Comparison of ENCODE assay signal across 8 cellular contexts in the genomic region with DNA sequence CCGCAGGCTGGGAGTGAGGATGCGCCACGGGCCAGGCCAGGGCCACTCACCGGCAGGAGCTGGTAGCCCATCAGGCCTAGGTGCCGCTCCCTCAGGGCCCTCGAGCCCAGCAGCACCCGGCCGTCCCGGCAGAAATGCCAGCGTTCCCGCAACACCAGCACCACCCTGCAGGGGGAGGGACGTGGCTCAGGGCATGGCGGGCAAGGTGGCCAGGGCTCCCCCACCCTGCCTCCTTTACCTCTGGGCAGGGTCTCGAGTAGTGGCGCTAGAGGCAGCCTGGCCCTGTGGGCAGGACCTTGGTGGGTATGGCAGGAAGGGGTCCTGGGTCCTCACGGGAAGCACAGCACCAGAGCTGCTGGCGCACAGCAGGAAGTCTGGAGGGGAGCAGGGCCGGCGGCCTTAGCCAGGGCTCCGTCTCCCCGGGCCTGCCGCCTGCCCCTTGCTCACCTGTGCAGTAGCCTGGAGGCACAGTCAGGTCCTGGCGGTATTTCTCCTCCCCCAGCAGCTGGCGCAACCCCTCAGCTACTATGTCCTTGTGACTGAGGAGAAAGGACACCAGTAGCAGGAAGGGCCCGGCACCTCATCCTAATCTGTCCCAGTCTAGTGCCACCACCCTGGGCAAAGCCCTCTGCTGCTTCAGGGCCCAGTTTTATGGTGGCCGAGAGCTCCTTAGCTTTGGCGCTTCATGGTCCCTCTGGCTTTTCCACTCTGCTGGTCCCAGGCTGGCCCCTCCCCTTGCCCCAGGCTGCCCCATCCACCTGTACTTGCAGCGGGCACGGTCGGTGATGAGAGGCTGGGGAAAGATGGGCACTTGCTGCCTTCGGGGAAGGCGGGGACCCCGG. TPM values are rescaled to one million over a fixed set of nuclear protein-coding genes. Genes with fewer than 3 reads are reported as not detected.
DNase-seq lines count a peak whose midpoint lies in the region; ATAC-seq and TF ChIP-seq lines count a peak whose summit lies in the region.

No MANE protein-coding gene starts in this region.

- H4K91ac ChIP-seq in IMR-90 (ENCODE audit: insufficient read depth, low read depth, low read length): no peak overlapping the region
- H4K91ac ChIP-seq in neuronal stem cell (ENCODE audit: low read depth, low read length, poor library complexity): no peak overlapping the region

- 100% methylated on average over 3 of the region's 33 CpGs; no CpG with 5 or more reads in 1 of the 2 experiments for WGBS in IMR-90 (ENCODE audit: extremely low coverage in 2 of 2, insufficient read length in 1 of 2), 2 experiments
- no CpG with 5 or more reads among the region's 33 CpGs for WGBS in neuronal stem cell (ENCODE audit: extremely low coverage in 2 of 2, insufficient read length in 2 of 2, insufficient replicate concordance in 1 of 2), 2 donors

- H3K4ac ChIP-seq in IMR-90 (ENCODE audit: low read depth, low read length) (no peak overlapping the region), neuronal stem cell (ENCODE audit: low read length) (no peak overlapping the region)

- H3K36me3 ChIP-seq in IMR-90 (ENCODE audit: control insufficient read depth, insufficient read depth, low read length) (peaks cover 51% of the 10 kb centered on the region), neuronal stem cell (replicated peaks in 1 of 2; ENCODE audit: control insufficient read depth in 2 of 2, insufficient read depth in 2 of 2, low read length in 2 of 2) (peaks cover 26 to 79% of the 10 kb centered on the region in 2 donors)

- H3K4me3 ChIP-seq in IMR-90 (ENCODE audit: insufficient read depth, low read depth, low read length): no peak overlapping the region
- peak overlapping the region in 1 of 2 donors; percentile 54 for H3K4me3 ChIP-seq in neuronal stem cell (ENCODE audit: low read length in 2 of 2)

- H3K4me2 ChIP-seq in IMR-90 (ENCODE audit: low read depth, low read length) (no peak overlapping the region), neuronal stem cell (ENCODE audit: insufficient read depth, low read length, poor library complexity, severe bottlenecking) (no peak overlapping the region)

- no peak overlapping the region for H2BK5ac ChIP-seq in IMR-90 (ENCODE audit: low read depth, low read length, poor library complexity, severe bottlenecking)
- peak overlapping the region; percentile 66 for H2BK5ac ChIP-seq in neuronal stem cell (ENCODE audit: low read length)

- 0 out of 2 replicates have a peak, but pooled peaks have one; percentile 21 for TF ChIP-seq RAD21 in IMR-90 (IDR thresholded peaks at IDR 0.05; ENCODE audit: low read length)

- H3K14ac ChIP-seq in IMR-90 (replicated peaks; ENCODE audit: low read depth, low read length) (no peak overlapping the region), neuronal stem cell (ENCODE audit: low read length) (no peak overlapping the region)

- no peaks in the 10 kb centered on the region for H3K27me3 ChIP-seq in IMR-90 (ENCODE audit: control insufficient read depth, insufficient read depth, low read length)
- no peaks in the 10 kb centered on the region for H3K27me3 ChIP-seq in neuronal stem cell (ENCODE audit: control insufficient read depth in 3 of 3, insufficient read depth in 3 of 3, low read depth in 1 of 3, low read length in 3 of 3)

- dilution Hi-C loops in IMR-90 (cut with HindIII; ENCODE audit: low sequenced_read_pairs, unreplicated experiment): no loop called here

- no peak overlapping the region for H3K56ac ChIP-seq in IMR-90 (ENCODE audit: extremely low read depth, insufficient read depth, low read length)

- TF ChIP-seq CTCF in IMR-90 (conservative IDR thresholded peaks at IDR 0.05; ENCODE audit: low read depth, low read length): peak; percentile 31; the same call in 1 of the 2 replicates

- ATAC-seq in IMR-90 (ENCODE audit: low read depth) (no peak), GM21576 (IDR thresholded peaks at IDR 0.05; ENCODE audit: unreplicated experiment) (no peak), GM18519 (IDR thresholded peaks at IDR 0.05; ENCODE audit: low FRiP score, unreplicated experiment) (no peak), HG03039 (IDR thresholded peaks at IDR 0.05; ENCODE audit: unreplicated experiment) (no peak)

- no peak overlapping the region; a peak in 1 of 4 replicates for H4K8ac ChIP-seq in IMR-90 (ENCODE audit: low read depth in 2 of 2, low read length in 2 of 2)
- H4K8ac ChIP-seq in neuronal stem cell (ENCODE audit: low read depth, low read length): peak overlapping the region; percentile 65

- TSS peak; percentile 62 for BruUV-seq in IMR-90 (replicated peaks; lab: Mats Ljungman, UMichigan)

- in situ Hi-C loops in IMR-90 (cut with MboI; ENCODE audit: low sequenced_read_pairs): no loop called here

- H2AK9ac ChIP-seq in IMR-90 (replicated peaks; ENCODE audit: low read depth, low read length, poor library complexity): peak overlapping the region; percentile 56

- H2AFZ ChIP-seq in IMR-90 (replicated peaks; ENCODE audit: low read length, poor library complexity): peak overlapping the region; percentile 8
- no peak overlapping the region for H2AFZ ChIP-seq in neuronal stem cell (ENCODE audit: low read length)

- peak overlapping the region; percentile 2 for H2BK12ac ChIP-seq in neuronal stem cell (ENCODE audit: low read length)

- CTCF ChIA-PET in IMR-90 (lab: Yijun Ruan, JAX): no interaction called here

- no peak overlapping the region for H3K9ac ChIP-seq in IMR-90 (ENCODE audit: low read depth, low read length)
- H3K9ac ChIP-seq in neuronal stem cell (ENCODE audit: low read depth, low read length, poor library complexity): peak overlapping the region; percentile 60

- H3K9me1 ChIP-seq in IMR-90 (ENCODE audit: insufficient read depth, low read length): no peaks in the 10 kb centered on the region

- H2BK120ac ChIP-seq in IMR-90 (ENCODE audit: low read depth, low read length): no peak overlapping the region
- H2BK120ac ChIP-seq in neuronal stem cell (ENCODE audit: low read depth, low read length): no peak overlapping the region

- no peak overlapping the region for H4K5ac ChIP-seq in IMR-90 (ENCODE audit: low read depth, low read length)

- H3K79me1 ChIP-seq in IMR-90 (ENCODE audit: low read depth in 1 of 2, low read length in 2 of 2): peaks cover 13 to 64% of the 10 kb centered on the region in 2 experiments; a peak in 3 of 4 replicates
- peaks cover 15% of the 10 kb centered on the region for H3K79me1 ChIP-seq in neuronal stem cell (ENCODE audit: low read depth, low read length)

- H3K23ac ChIP-seq in IMR-90 (ENCODE audit: low read depth, low read length) (no peak overlapping the region), neuronal stem cell (ENCODE audit: low read depth, low read length, poor library complexity) (peak overlapping the region; percentile 95)

- no peak; the same call in 1 of the 2 replicates for TF ChIP-seq POLR2A in IMR-90 (IDR thresholded peaks at IDR 0.05; ENCODE audit: low read depth, low read length)

- no peak overlapping the region for H2BK15ac ChIP-seq in IMR-90 (ENCODE audit: low read depth, low read length)
- H2BK15ac ChIP-seq in neuronal stem cell (ENCODE audit: low read length): no peak overlapping the region

- peaks cover 22% of the 10 kb centered on the region for H4K20me1 ChIP-seq in IMR-90 (ENCODE audit: insufficient read depth, low read length)

- intact Hi-C loops in IMR-90 (cut with micrococcal nuclease): no loop called here

- no peak overlapping the region for H3K18ac ChIP-seq in IMR-90 (ENCODE audit: low read depth, low read length)
- H3K18ac ChIP-seq in neuronal stem cell (ENCODE audit: low read length): peak overlapping the region; percentile 28

- DNase-seq in DMS 273 (lab: John Stamatoyannopoulos, UW; ENCODE audit: unreplicated experiment) (peak; percentile 72), DMS 273 treated with DMSO at 0.1 percent for 48 hours (lab: John Stamatoyannopoulos, UW) (no peak), IMR-90 (no peak), dermis blood vessel endothelial cell (peak; percentile 54), neuronal stem cell (ENCODE audit: low spot score) (no peak)

- no peak overlapping the region for H2AK5ac ChIP-seq in IMR-90 (ENCODE audit: low read depth, low read length)
- no peak overlapping the region for H2AK5ac ChIP-seq in neuronal stem cell (ENCODE audit: low read depth, low read length)

- H3K4me1 ChIP-seq in IMR-90 (ENCODE audit: control insufficient read depth, insufficient read depth, low read length) (peaks cover 16% of the 10 kb centered on the region), neuronal stem cell (ENCODE audit: control insufficient read depth in 2 of 2, insufficient read depth in 1 of 2, low read depth in 1 of 2, low read length in 2 of 2) (peaks cover 18 to 24% of the 10 kb centered on the region in 2 donors)

- POLR2A ChIA-PET in IMR-90 (lab: Charles Lee; ENCODE audit: unreplicated experiment): interaction anchor here (0.5 to 0.6 kb wide), 2 partner anchors 16 to 212 kb away, joined by 4 to 5 read pairs; no protein-coding TSS in a partner anchor

- H3K9me3 ChIP-seq in IMR-90 (ENCODE audit: control insufficient read depth, insufficient read depth, low read length) (no peaks in the 10 kb centered on the region), neuronal stem cell (replicated peaks in 1 of 2; ENCODE audit: control insufficient read depth in 2 of 2, insufficient read depth in 1 of 2, low read depth in 1 of 2, low read length in 2 of 2) (peaks cover 0 to 3% of the 10 kb centered on the region in 2 donors)

- no peak overlapping the region for H2BK20ac ChIP-seq in IMR-90 (ENCODE audit: low read depth, low read length)

- no peak overlapping the region for H3K27ac ChIP-seq in IMR-90 (ENCODE audit: insufficient read depth, low read length)
- no peak overlapping the region for H3K27ac ChIP-seq in neuronal stem cell (replicated peaks; ENCODE audit: low read length)

RNA-seq across cellular contexts. Expression of a gene that starts 3.5 kb away (rescaled TPM):
- 41.9 and 53.8 TPM in 2 replicates for total RNA-seq in IMR-90 (2012; rRNA removed)
- 115 and 127 TPM in 2 replicates for polyA plus RNA-seq in IMR-90 (2012; rRNA removed)
- polyA plus RNA-seq in IMR-90 (2012; cell fraction: cytosol; rRNA removed): 99.0 and 130 TPM in 2 replicates
- polyA plus RNA-seq in IMR-90 (2012; cell fraction: nucleus; rRNA removed; ENCODE audit: low replicate concordance): 430 and 1,164 TPM in 2 replicates
- 67.0 and 69.6 TPM in 2 replicates for total RNA-seq in dermis blood vessel endothelial cell
- 40.4 TPM for polyA plus RNA-seq in neuronal stem cell (2013, experiment 1 of 2)
- polyA plus RNA-seq in neuronal stem cell (2013, experiment 2 of 2): 40.8 TPM

RNA-seq across cellular contexts. Expression of a gene that starts 6.2 kb away (rescaled TPM):
- total RNA-seq in IMR-90 (2012; rRNA removed): 6.8 and 7.8 TPM in 2 replicates
- 29.8 and 38.3 TPM in 2 replicates for polyA plus RNA-seq in IMR-90 (2012; rRNA removed)
- 24.3 and 48.1 TPM in 2 replicates for polyA plus RNA-seq in IMR-90 (2012; cell fraction: cytosol; rRNA removed)
- polyA plus RNA-seq in IMR-90 (2012; cell fraction: nucleus; rRNA removed; ENCODE audit: low replicate concordance): 34.7 and 60.3 TPM in 2 replicates
- 28.4 and 35.6 TPM in 2 replicates for total RNA-seq in dermis blood vessel endothelial cell
- polyA plus RNA-seq in neuronal stem cell (2013, experiment 1 of 2): 45.7 TPM
- 44.8 TPM for polyA plus RNA-seq in neuronal stem cell (2013, experiment 2 of 2)

RNA-seq across cellular contexts. Expression of a gene that starts 9.2 kb away (rescaled TPM):
- 33.3 and 35.3 TPM in 2 replicates for total RNA-seq in IMR-90 (2012; rRNA removed)
- 93.9 and 99.5 TPM in 2 replicates for polyA plus RNA-seq in IMR-90 (2012; rRNA removed)
- 87.0 and 97.5 TPM in 2 replicates for polyA plus RNA-seq in IMR-90 (2012; cell fraction: cytosol; rRNA removed)
- polyA plus RNA-seq in IMR-90 (2012; cell fraction: nucleus; rRNA removed; ENCODE audit: low replicate concordance): 301 and 531 TPM in 2 replicates
- 94.9 and 142 TPM in 2 replicates for total RNA-seq in dermis blood vessel endothelial cell
- 45.7 TPM for polyA plus RNA-seq in neuronal stem cell (2013, experiment 1 of 2)
- polyA plus RNA-seq in neuronal stem cell (2013, experiment 2 of 2): 45.5 TPM

RNA-seq across cellular contexts. Expression of a gene that starts 17.7 kb away (rescaled TPM):
- total RNA-seq in IMR-90 (2012; rRNA removed) (25.3 and 29.6 TPM in 2 replicates), dermis blood vessel endothelial cell (93.6 and 113 TPM in 2 replicates)
- polyA plus RNA-seq in IMR-90 (2012; rRNA removed): 91.0 and 112 TPM in 2 replicates
- 70.2 and 89.3 TPM in 2 replicates for polyA plus RNA-seq in IMR-90 (2012; cell fraction: cytosol; rRNA removed)
- polyA plus RNA-seq in IMR-90 (2012; cell fraction: nucleus; rRNA removed; ENCODE audit: low replicate concordance): 205 and 510 TPM in 2 replicates
- 47.2 TPM for polyA plus RNA-seq in neuronal stem cell (2013, experiment 1 of 2)
- 44.5 TPM for polyA plus RNA-seq in neuronal stem cell (2013, experiment 2 of 2)

RNA-seq across cellular contexts. Expression of a gene that starts 19.4 kb away (rescaled TPM):
- total RNA-seq in IMR-90 (2012; rRNA removed) (22.4 and 24.7 TPM in 2 replicates), dermis blood vessel endothelial cell (14.1 and 17.6 TPM in 2 replicates)
- 34.8 and 45.6 TPM in 2 replicates for polyA plus RNA-seq in IMR-90 (2012; rRNA removed)
- polyA plus RNA-seq in IMR-90 (2012; cell fraction: cytosol; rRNA removed): 29.1 and 41.6 TPM in 2 replicates
- polyA plus RNA-seq in IMR-90 (2012; cell fraction: nucleus; rRNA removed; ENCODE audit: low replicate concordance): 16.0 and 19.1 TPM in 2 replicates
- polyA plus RNA-seq in neuronal stem cell (2013, experiment 1 of 2): 14.1 TPM
- 13.9 TPM for polyA plus RNA-seq in neuronal stem cell (2013, experiment 2 of 2)

Comparison
In these comparisons a context has a peak if more than half of its experiments do, and no peak if none do; other contexts are left out.
1. DNase-seq: peak in DMS 273 (single experiment) and dermis blood vessel endothelial cell (single experiment); none in DMS 273 treated with DMSO at 0.1 percent for 48 hours (single experiment), IMR-90 (single experiment) and neuronal stem cell (single experiment).